In the genomic region with DNA sequence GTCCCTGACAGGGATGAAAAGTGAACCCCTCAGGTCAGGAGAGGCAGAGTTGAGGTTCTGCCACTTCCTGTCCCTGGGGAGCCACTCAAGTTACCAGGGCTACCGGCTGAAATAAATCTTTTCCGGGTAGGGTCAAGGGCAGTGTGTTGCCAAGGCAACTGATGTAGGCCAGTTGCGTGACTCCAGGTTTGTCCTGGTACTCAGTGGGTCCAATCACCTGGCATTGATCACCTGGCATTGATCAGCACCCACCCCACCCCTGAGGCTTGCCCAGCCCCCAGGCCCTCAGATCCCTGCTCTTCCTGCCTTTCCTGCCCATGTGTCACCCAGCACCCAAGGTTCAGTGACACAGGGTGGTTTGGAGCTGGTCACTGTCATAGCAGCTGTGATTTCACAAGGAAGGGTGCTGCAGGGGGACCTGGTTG, we compare ENCODE assay signal across 15 cellular contexts. TPM values are rescaled to one million over a fixed set of nuclear protein-coding genes. Genes with fewer than 3 reads are reported as not detected.
DNase-seq lines count a peak whose midpoint lies in the region; ATAC-seq, FAIRE-seq and TF ChIP-seq lines count a peak whose summit lies in the region.
"Had no signal": no experiment of that assay in that cellular context is flagged by ENCODE, and none has a peak within 500 bp of the region (broad histone marks: within the 10 kb centered on the region; RNA-seq: fewer than 3 reads in every experiment).

No MANE protein-coding gene starts in this region.

- H3K27ac Mint-ChIP-seq in activated naive CD4-positive, alpha-beta T cell treated with anti-CD3 and anti-CD28 coated beads, Interleukin-2, amount 10 ng/mL, durations not matched to agents 7 days and 5 days: peak overlapping the region; percentile 42

- no peak for DNase-seq in activated naive CD4-positive, alpha-beta T cell treated with anti-CD3 and anti-CD28 coated beads, Interleukin-2, amount 10 ng/mL, durations not matched to agents 7 days and 5 days
- DNase-seq in activated naive CD4-positive, alpha-beta T cell (lab: John Stamatoyannopoulos, UW): no peak
- DNase-seq in NB4 (ENCODE audit: low read depth) (peak; percentile 52), endothelial cell of umbilical vein (ENCODE audit: low read depth, low spot score) (no peak), upper lobe of right lung (peak; percentile 66), NCI-H2081 (lab: John Stamatoyannopoulos, UW) (no peak), germinal center (ENCODE audit: low spot score) (no peak)
- no peak for DNase-seq in activated CD4-positive, CD25-positive, alpha-beta regulatory T cell treated with anti-CD3 and anti-CD28 coated beads, Interleukin-2, amount 50 U/mL, for 72 hours
- DNase-seq: activated naive CD4-positive, alpha-beta T cell treated with anti-CD3 and anti-CD28 coated beads, Interleukin-2, amount 50 U/mL, for 16 hours; Kasumi-1 had no signal

- H3K4me3 ChIP-seq in NB4 (ENCODE audit: low read depth, low read length) (no peak overlapping the region), endothelial cell of umbilical vein (replicated peaks in 1 of 3; ENCODE audit: insufficient read depth in 1 of 3, low read depth in 1 of 3, low read length in 3 of 3) (no peak overlapping the region), upper lobe of right lung (no peak overlapping the region)
- H3K4me3 ChIP-seq: vagina had no signal

- no peak for TF ChIP-seq POLR2A in NB4 (IDR thresholded peaks at IDR 0.05; ENCODE audit: extremely low read depth, insufficient read length)
- peak; percentile 16 for TF ChIP-seq POLR2A in endothelial cell of umbilical vein (IDR thresholded peaks at IDR 0.05; ENCODE audit: low read depth, low read length)

- no peaks in the 10 kb centered on the region for H4K20me1 ChIP-seq in endothelial cell of umbilical vein (replicated peaks; ENCODE audit: control insufficient read depth, extremely low read depth, insufficient read depth, low read length)

- no peaks in the 10 kb centered on the region for H3K79me2 ChIP-seq in endothelial cell of umbilical vein (ENCODE audit: control insufficient read depth, insufficient read depth, low read length)

- peaks cover 11% of the 10 kb centered on the region for H3K4me1 ChIP-seq in endothelial cell of umbilical vein (ENCODE audit: control insufficient read depth, extremely low read depth, insufficient read depth, low read length)
- peaks cover 17% of the 10 kb centered on the region for H3K4me1 ChIP-seq in upper lobe of right lung

- no peak overlapping the region for H3K4me3 Mint-ChIP-seq in activated naive CD4-positive, alpha-beta T cell treated with anti-CD3 and anti-CD28 coated beads, Interleukin-2, amount 10 ng/mL, durations not matched to agents 7 days and 5 days

- H3K9me1 ChIP-seq in endothelial cell of umbilical vein (replicated peaks; ENCODE audit: control insufficient read depth, extremely low read depth, insufficient read depth, low read length): no peaks in the 10 kb centered on the region

- H3K27me3 ChIP-seq in endothelial cell of umbilical vein (ENCODE audit: control insufficient read depth in 2 of 2, insufficient read depth in 2 of 2, low read length in 2 of 2) (no peaks in the 10 kb centered on the region), upper lobe of right lung (no peaks in the 10 kb centered on the region)
- H3K27me3 ChIP-seq: vagina had no signal

- no peak overlapping the region for H3K4me2 ChIP-seq in endothelial cell of umbilical vein (ENCODE audit: insufficient read depth, low read length)

- dilution Hi-C loops in endothelial cell of umbilical vein (cut with MboI; ENCODE audit: extremely low pct_ligation_motif_present, low sequenced_read_pairs): no loop called here

- no peak overlapping the region for H3K9ac ChIP-seq in endothelial cell of umbilical vein (replicated peaks; ENCODE audit: extremely low read depth, insufficient read depth, low read length)

- peaks cover 20% of the 10 kb centered on the region for H3K36me3 Mint-ChIP-seq in activated naive CD4-positive, alpha-beta T cell treated with anti-CD3 and anti-CD28 coated beads, Interleukin-2, amount 10 ng/mL, durations not matched to agents 7 days and 5 days

- H3K4me1 Mint-ChIP-seq in activated naive CD4-positive, alpha-beta T cell treated with anti-CD3 and anti-CD28 coated beads, Interleukin-2, amount 10 ng/mL, durations not matched to agents 7 days and 5 days: peaks cover 55% of the 10 kb centered on the region

- H3K36me3 ChIP-seq in endothelial cell of umbilical vein (ENCODE audit: control insufficient read depth in 2 of 2, extremely low read depth in 1 of 2, insufficient read depth in 2 of 2, low read length in 2 of 2): peaks cover 0 to 9% of the 10 kb centered on the region in 2 experiments
- H3K36me3 ChIP-seq in upper lobe of right lung: peaks cover 6% of the 10 kb centered on the region
- H3K36me3 ChIP-seq: vagina had no signal

- no peak overlapping the region for H3K27ac ChIP-seq in endothelial cell of umbilical vein (ENCODE audit: insufficient read depth, low read depth, low read length)
- H3K27ac ChIP-seq in upper lobe of right lung: no peak overlapping the region
- H3K27ac ChIP-seq: vagina had no signal

- no peak overlapping the region for H2AFZ ChIP-seq in endothelial cell of umbilical vein (ENCODE audit: low read depth, low read length)

- H3K9me3 ChIP-seq in endothelial cell of umbilical vein (replicated peaks; ENCODE audit: control insufficient read depth, insufficient read depth, low read length) (no peaks in the 10 kb centered on the region), upper lobe of right lung (no peaks in the 10 kb centered on the region)
- H3K9me3 ChIP-seq: vagina had no signal

- no peak for ATAC-seq in upper lobe of right lung
- ATAC-seq: HCT116 had no signal

- FAIRE-seq in endothelial cell of umbilical vein (lab: Jason Lieb, UNC): no peak

- no TSS peak for BruUV-seq in endothelial cell of umbilical vein (replicated peaks; lab: Mats Ljungman, UMichigan)

- intact Hi-C loops in endothelial cell of umbilical vein (cut with micrococcal nuclease): no loop called here
- intact Hi-C loops in upper lobe of right lung (cut with DNase I): loop anchor here (10.0 kb wide), 1 partner anchor 117 kb away; no protein-coding TSS in a partner anchor

- TF ChIP-seq CTCF in NB4 (IDR thresholded peaks at IDR 0.05; ENCODE audit: low read depth, low read length) (no peak), endothelial cell of umbilical vein (IDR thresholded peaks at IDR 0.05; ENCODE audit: extremely low read depth in 1 of 2, insufficient read depth in 1 of 2, low read depth in 1 of 2, low read length in 2 of 2) (no peak), upper lobe of right lung (IDR thresholded peaks at IDR 0.05) (no peak)

- CTCF ChIA-PET in activated naive CD4-positive, alpha-beta T cell treated with anti-CD3 and anti-CD28 coated beads, Interleukin-2, amount 10 ng/mL, durations not matched to agents 7 days and 5 days (lab: Charles Lee): interaction anchor here (11.5 kb wide), 1 partner anchor 18 kb away, joined by 130 read pairs; a partner anchor contains a TSS
- CTCF ChIA-PET in endothelial cell of umbilical vein (lab: Charles Lee): interaction anchor here (2.1 to 2.3 kb wide), 2 partner anchors 18 to 98 kb away, joined by 7 to 13 read pairs; a partner anchor contains a TSS

- POLR2A ChIA-PET in endothelial cell of umbilical vein (lab: Charles Lee): no interaction called here

- H3K27me3 Mint-ChIP-seq in activated naive CD4-positive, alpha-beta T cell treated with anti-CD3 and anti-CD28 coated beads, Interleukin-2, amount 10 ng/mL, durations not matched to agents 7 days and 5 days: peaks cover 31% of the 10 kb centered on the region

- H3K9me3 Mint-ChIP-seq in activated naive CD4-positive, alpha-beta T cell treated with anti-CD3 and anti-CD28 coated beads, Interleukin-2, amount 10 ng/mL, durations not matched to agents 7 days and 5 days: no peaks in the 10 kb centered on the region
- H3K9me3 Mint-ChIP-seq: nephron had no signal

RNA-seq across cellular contexts. Expression of a gene that starts 5.9 kb away (rescaled TPM):
- total RNA-seq in endothelial cell of umbilical vein: 2.4 and 3.2 TPM in 2 replicates
- 3.2 and 5.0 TPM in 2 replicates for polyA plus RNA-seq in endothelial cell of umbilical vein
- polyA plus RNA-seq in endothelial cell of umbilical vein (2011; cell fraction: cytosol; rRNA removed): 0.30 and 0.32 TPM in 2 replicates
- 8.9 TPM in 2 replicates for polyA plus RNA-seq in endothelial cell of umbilical vein (2011; cell fraction: nucleus; rRNA removed)
- 0.35 and 0.52 TPM in 2 replicates for polyA plus RNA-seq in endothelial cell of umbilical vein (2012)
- 0.66 TPM in 1 of 2 replicates, not detected in the other for polyA minus RNA-seq in endothelial cell of umbilical vein
- not detected for polyA minus RNA-seq in endothelial cell of umbilical vein (2011; cell fraction: cytosol; rRNA and poly(A)+ RNA removed)
- polyA minus RNA-seq in endothelial cell of umbilical vein (2011; cell fraction: nucleus; rRNA and poly(A)+ RNA removed): 2.1 and 4.6 TPM in 2 replicates
- 6.4 TPM for total RNA-seq in upper lobe of right lung
- total RNA-seq: cerebellum, skeletal muscle tissue had no signal

RNA-seq across cellular contexts. Expression of a gene that starts 18.2 kb away (rescaled TPM):
- total RNA-seq in endothelial cell of umbilical vein (56.1 and 61.5 TPM in 2 replicates), upper lobe of right lung (88.0 TPM)
- polyA plus RNA-seq in endothelial cell of umbilical vein: 32.1 and 40.6 TPM in 2 replicates
- 11.4 and 16.9 TPM in 2 replicates for polyA plus RNA-seq in endothelial cell of umbilical vein (2011; cell fraction: cytosol; rRNA removed)
- 199 and 251 TPM in 2 replicates for polyA plus RNA-seq in endothelial cell of umbilical vein (2011; cell fraction: nucleus; rRNA removed)
- 23.4 and 23.7 TPM in 2 replicates for polyA plus RNA-seq in endothelial cell of umbilical vein (2012)
- 22.1 and 24.7 TPM in 2 replicates for polyA minus RNA-seq in endothelial cell of umbilical vein
- polyA minus RNA-seq in endothelial cell of umbilical vein (2011; cell fraction: cytosol; rRNA and poly(A)+ RNA removed): 21.6 TPM
- 53.2 and 73.3 TPM in 2 replicates for polyA minus RNA-seq in endothelial cell of umbilical vein (2011; cell fraction: nucleus; rRNA and poly(A)+ RNA removed)

RNA-seq across cellular contexts. Expression of a gene that starts 18.4 kb away (rescaled TPM):
- total RNA-seq in endothelial cell of umbilical vein: 0.35 and 0.38 TPM in 2 replicates
- polyA plus RNA-seq in endothelial cell of umbilical vein: 0.16 and 0.37 TPM in 2 replicates
- polyA plus RNA-seq in endothelial cell of umbilical vein (2011; cell fraction: cytosol; rRNA removed): 0.23 and 0.27 TPM in 2 replicates
- polyA plus RNA-seq in endothelial cell of umbilical vein (2011; cell fraction: nucleus; rRNA removed): 0.97 and 1.0 TPM in 2 replicates
- polyA plus RNA-seq in endothelial cell of umbilical vein (2012): 0.11 and 0.30 TPM in 2 replicates
- polyA minus RNA-seq in endothelial cell of umbilical vein: 0.21 and 1.3 TPM in 2 replicates
- not detected for polyA minus RNA-seq in endothelial cell of umbilical vein (2011; cell fraction: cytosol; rRNA and poly(A)+ RNA removed)
- 0.87 TPM in 1 of 2 replicates, not detected in the other for polyA minus RNA-seq in endothelial cell of umbilical vein (2011; cell fraction: nucleus; rRNA and poly(A)+ RNA removed)
- total RNA-seq in upper lobe of right lung: 1.4 TPM

RNA-seq across cellular contexts. Expression of a gene that starts 28.8 kb away (rescaled TPM):
- total RNA-seq in endothelial cell of umbilical vein: 36.3 and 44.6 TPM in 2 replicates
- 33.6 and 47.9 TPM in 2 replicates for polyA plus RNA-seq in endothelial cell of umbilical vein
- polyA plus RNA-seq in endothelial cell of umbilical vein (2011; cell fraction: cytosol; rRNA removed): 15.1 and 22.6 TPM in 2 replicates
- 72.3 and 81.2 TPM in 2 replicates for polyA plus RNA-seq in endothelial cell of umbilical vein (2011; cell fraction: nucleus; rRNA removed)
- polyA plus RNA-seq in endothelial cell of umbilical vein (2012): 17.8 and 19.9 TPM in 2 replicates
- 13.4 and 14.2 TPM in 2 replicates for polyA minus RNA-seq in endothelial cell of umbilical vein
- 15.2 TPM for polyA minus RNA-seq in endothelial cell of umbilical vein (2011; cell fraction: cytosol; rRNA and poly(A)+ RNA removed)
- 17.0 and 17.7 TPM in 2 replicates for polyA minus RNA-seq in endothelial cell of umbilical vein (2011; cell fraction: nucleus; rRNA and poly(A)+ RNA removed)
- total RNA-seq in upper lobe of right lung: 36.0 TPM

RNA-seq across cellular contexts. Expression of a gene that starts 34.4 kb away (rescaled TPM):
- 4.3 and 4.7 TPM in 2 replicates for total RNA-seq in endothelial cell of umbilical vein
- 1.2 and 2.5 TPM in 2 replicates for polyA plus RNA-seq in endothelial cell of umbilical vein
- 0.67 and 0.87 TPM in 2 replicates for polyA plus RNA-seq in endothelial cell of umbilical vein (2011; cell fraction: cytosol; rRNA removed)
- 4.4 and 6.5 TPM in 2 replicates for polyA plus RNA-seq in endothelial cell of umbilical vein (2011; cell fraction: nucleus; rRNA removed)
- polyA plus RNA-seq in endothelial cell of umbilical vein (2012): 4.3 and 5.3 TPM in 2 replicates
- 0.28 TPM in 1 of 2 replicates, not detected in the other for polyA minus RNA-seq in endothelial cell of umbilical vein
- not detected for polyA minus RNA-seq in endothelial cell of umbilical vein (2011; cell fraction: cytosol; rRNA and poly(A)+ RNA removed)
- 0.77 and 1.1 TPM in 2 replicates for polyA minus RNA-seq in endothelial cell of umbilical vein (2011; cell fraction: nucleus; rRNA and poly(A)+ RNA removed)
- total RNA-seq in upper lobe of right lung: 57.2 TPM

Comparison
In these comparisons a context has a peak if more than half of its experiments do, and no peak if none do; other contexts are left out.
1. DNase-seq: peak in NB4 (single experiment) and upper lobe of right lung (single experiment); none in activated naive CD4-positive, alpha-beta T cell treated with anti-CD3 and anti-CD28 coated beads, Interleukin-2, amount 10 ng/mL, durations not matched to agents 7 days and 5 days (single experiment), activated naive CD4-positive, alpha-beta T cell (0 of 4), endothelial cell of umbilical vein (single experiment), activated CD4-positive, CD25-positive, alpha-beta regulatory T cell treated with anti-CD3 and anti-CD28 coated beads, Interleukin-2, amount 50 U/mL, for 72 hours (single experiment), NCI-H2081 (0 of 2) and germinal center (single experiment).